Comparison of ENCODE assay signal across 8 cellular contexts in genomic region chr16:69565611-69566436, GRCh38. TPM values are rescaled to one million over a fixed set of nuclear protein-coding genes. Genes with fewer than 3 reads are reported as not detected.
A peak's percentile ranks its signal among the peaks of the same experiment; 100 is the strongest.
DNase-seq lines count a peak whose midpoint lies in the region; ATAC-seq and TF ChIP-seq lines count a peak whose summit lies in the region.

A gene with protein sequence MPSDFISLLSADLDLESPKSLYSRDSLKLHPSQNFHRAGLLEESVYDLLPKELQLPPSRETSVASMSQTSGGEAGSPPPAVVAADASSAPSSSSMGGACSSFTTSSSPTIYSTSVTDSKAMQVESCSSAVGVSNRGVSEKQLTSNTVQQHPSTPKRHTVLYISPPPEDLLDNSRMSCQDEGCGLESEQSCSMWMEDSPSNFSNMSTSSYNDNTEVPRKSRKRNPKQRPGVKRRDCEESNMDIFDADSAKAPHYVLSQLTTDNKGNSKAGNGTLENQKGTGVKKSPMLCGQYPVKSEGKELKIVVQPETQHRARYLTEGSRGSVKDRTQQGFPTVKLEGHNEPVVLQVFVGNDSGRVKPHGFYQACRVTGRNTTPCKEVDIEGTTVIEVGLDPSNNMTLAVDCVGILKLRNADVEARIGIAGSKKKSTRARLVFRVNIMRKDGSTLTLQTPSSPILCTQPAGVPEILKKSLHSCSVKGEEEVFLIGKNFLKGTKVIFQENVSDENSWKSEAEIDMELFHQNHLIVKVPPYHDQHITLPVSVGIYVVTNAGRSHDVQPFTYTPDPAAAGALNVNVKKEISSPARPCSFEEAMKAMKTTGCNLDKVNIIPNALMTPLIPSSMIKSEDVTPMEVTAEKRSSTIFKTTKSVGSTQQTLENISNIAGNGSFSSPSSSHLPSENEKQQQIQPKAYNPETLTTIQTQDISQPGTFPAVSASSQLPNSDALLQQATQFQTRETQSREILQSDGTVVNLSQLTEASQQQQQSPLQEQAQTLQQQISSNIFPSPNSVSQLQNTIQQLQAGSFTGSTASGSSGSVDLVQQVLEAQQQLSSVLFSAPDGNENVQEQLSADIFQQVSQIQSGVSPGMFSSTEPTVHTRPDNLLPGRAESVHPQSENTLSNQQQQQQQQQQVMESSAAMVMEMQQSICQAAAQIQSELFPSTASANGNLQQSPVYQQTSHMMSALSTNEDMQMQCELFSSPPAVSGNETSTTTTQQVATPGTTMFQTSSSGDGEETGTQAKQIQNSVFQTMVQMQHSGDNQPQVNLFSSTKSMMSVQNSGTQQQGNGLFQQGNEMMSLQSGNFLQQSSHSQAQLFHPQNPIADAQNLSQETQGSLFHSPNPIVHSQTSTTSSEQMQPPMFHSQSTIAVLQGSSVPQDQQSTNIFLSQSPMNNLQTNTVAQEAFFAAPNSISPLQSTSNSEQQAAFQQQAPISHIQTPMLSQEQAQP (N-terminal part only) (plus strand): TSS chr16:69565966. CDS start chr16:69566302, 336 bp downstream.

- peak within 1 kb of the TSS; percentile 91 for H3K4ac ChIP-seq in IMR-90 (ENCODE audit: low read depth, low read length)

- peak within 1 kb of the TSS; percentile 100 for H3K4me3 Mint-ChIP-seq in CD4-positive, alpha-beta T cell

- H3K27ac Mint-ChIP-seq in CD4-positive, alpha-beta T cell = peak within 1 kb of the TSS; percentile 96

- H3K14ac ChIP-seq in IMR-90 (replicated peaks; ENCODE audit: low read depth, low read length) = peak within 1 kb of the TSS; percentile 93

- H3K9me1 ChIP-seq in IMR-90 (ENCODE audit: insufficient read depth, low read length) = no peaks in the 10 kb centered on the region

- H3K9me3 ChIP-seq in CD4-positive, alpha-beta T cell (ENCODE audit: control insufficient read depth, low read length) = no peaks in the 10 kb centered on the region
- H3K9me3 ChIP-seq in IMR-90 (ENCODE audit: control insufficient read depth, insufficient read depth, low read length) (no peaks in the 10 kb centered on the region), mucosa of descending colon (no peaks in the 10 kb centered on the region)

- CTCF ChIA-PET in CD4-positive, alpha-beta T cell (lab: Charles Lee) = no interaction called here
- CTCF ChIA-PET in IMR-90 (lab: Yijun Ruan, JAX) = no interaction called here

- peak within 1 kb of the TSS; percentile 89 to 94 for H4K8ac ChIP-seq in IMR-90 (ENCODE audit: low read depth in 2 of 2, low read length in 2 of 2)

- TF ChIP-seq RAD21 in IMR-90 (IDR thresholded peaks at IDR 0.05; ENCODE audit: low read length) = peak; percentile 21; the same call in 1 of the 2 replicates

- no peaks in the 10 kb centered on the region for H3K27me3 ChIP-seq in CD4-positive, alpha-beta T cell (ENCODE audit: control insufficient read depth, insufficient read depth, low read length)
- no peaks in the 10 kb centered on the region for H3K27me3 ChIP-seq in IMR-90 (ENCODE audit: control insufficient read depth, insufficient read depth, low read length)

- H3K4me1 ChIP-seq in IMR-90 (ENCODE audit: control insufficient read depth, insufficient read depth, low read length) (peaks cover 7% of the 10 kb centered on the region), mucosa of descending colon (ENCODE audit: low read depth) (peaks cover 18% of the 10 kb centered on the region)

- H3K4me3 ChIP-seq in IMR-90 (ENCODE audit: insufficient read depth, low read depth, low read length) (peak within 1 kb of the TSS; percentile 95), epithelial cell of esophagus (ENCODE audit: low read length) (peak within 1 kb of the TSS; percentile 80), mucosa of descending colon (peak within 1 kb of the TSS; percentile 98)

- H2BK20ac ChIP-seq in IMR-90 (ENCODE audit: low read depth, low read length) = peak within 1 kb of the TSS; percentile 34; the same call in 1 of the 2 replicates

- H4K5ac ChIP-seq in IMR-90 (ENCODE audit: low read depth, low read length) = peak within 1 kb of the TSS; percentile 81

- peak within 1 kb of the TSS; percentile 80 for H4K91ac ChIP-seq in IMR-90 (ENCODE audit: insufficient read depth, low read depth, low read length)

- peak within 1 kb of the TSS; percentile 89; the same call in 2 of the 3 replicates for H2BK15ac ChIP-seq in IMR-90 (ENCODE audit: low read depth, low read length)

- peak within 1 kb of the TSS; percentile 86 for H3K56ac ChIP-seq in IMR-90 (ENCODE audit: extremely low read depth, insufficient read depth, low read length)

- TF ChIP-seq CTCF in CD4-positive, alpha-beta T cell (IDR thresholded peaks at IDR 0.05) = no peak
- TF ChIP-seq CTCF in IMR-90 (conservative IDR thresholded peaks at IDR 0.05; ENCODE audit: low read depth, low read length) (no peak), epithelial cell of esophagus (IDR thresholded peaks at IDR 0.05; ENCODE audit: insufficient read depth, low read depth, low read length, missing control alignments) (no peak), mucosa of descending colon (IDR thresholded peaks at IDR 0.05) (no peak)

- peaks cover 47% of the 10 kb centered on the region for H3K4me1 Mint-ChIP-seq in CD4-positive, alpha-beta T cell (ENCODE audit: low read depth)

- H2BK120ac ChIP-seq in IMR-90 (ENCODE audit: low read depth, low read length) = peak within 1 kb of the TSS; percentile 74

- peak; percentile 80 for ATAC-seq in CD4-positive, alpha-beta T cell (ENCODE audit: poor library complexity)
- ATAC-seq in GM21367 (IDR thresholded peaks at IDR 0.05; ENCODE audit: unreplicated experiment) (peak; percentile 45), IMR-90 (ENCODE audit: low read depth) (peak; percentile 86), mucosa of descending colon (peak; percentile 97)

- POLR2A ChIA-PET in CD4-positive, alpha-beta T cell (lab: Charles Lee) = interaction anchor here (0.9 to 2.7 kb wide), 4 partner anchors 9 to 123 kb away, joined by 3 to 23 read pairs (median 3); no protein-coding TSS in a partner anchor
- POLR2A ChIA-PET in IMR-90 (lab: Charles Lee; ENCODE audit: unreplicated experiment) = interaction anchor here (1.0 to 1.1 kb wide), 2 partner anchors 36 to 89 kb away, joined by 4 read pairs; no protein-coding TSS in a partner anchor

- TF ChIP-seq POLR2A in IMR-90 (IDR thresholded peaks at IDR 0.05; ENCODE audit: low read depth, low read length) = peak; percentile 71; the same call in 1 of the 2 replicates

- intact Hi-C loops in CD4-positive, alpha-beta T cell (cut with DNase I, micrococcal nuclease) = loop anchor here (1.0 to 10.0 kb wide), 8 partner anchors 121 to 379 kb away; partner anchors contain the start of genes WWP2 (in 2 of the 2), CYB5B (in 1 of the 2), SNTB2 (in 1 of the 2) and VPS4A (in 1 of the 2)
- intact Hi-C loops in IMR-90 (cut with micrococcal nuclease) = loop anchor here (1.0 to 5.0 kb wide), 4 partner anchors 34 to 170 kb away; no protein-coding TSS in a partner anchor
- intact Hi-C loops in mucosa of descending colon (cut with DNase I, micrococcal nuclease) = no loop called here

- BruUV-seq in IMR-90 (replicated peaks; lab: Mats Ljungman, UMichigan) = no TSS peak

- dilution Hi-C loops in IMR-90 (cut with HindIII; ENCODE audit: low sequenced_read_pairs, unreplicated experiment) = no loop called here

- H3K9ac ChIP-seq in IMR-90 (ENCODE audit: low read depth, low read length) = peak within 1 kb of the TSS; percentile 99

- 0% methylated on average over 11 of the region's 84 CpGs; no CpG with 5 or more reads in 1 of the 2 experiments for whole genome bisulfite sequencing in IMR-90 (ENCODE audit: extremely low coverage in 2 of 2, insufficient read length in 1 of 2), 2 experiments

- H3K79me1 ChIP-seq in IMR-90 (ENCODE audit: low read depth in 1 of 2, low read length in 2 of 2) = peaks cover 0 to 34% of the 10 kb centered on the region in 2 experiments; a peak in 2 of 4 replicates

- peak within 1 kb of the TSS; percentile 91 for H3K18ac ChIP-seq in IMR-90 (ENCODE audit: low read depth, low read length)

- peak; percentile 71 to 95 (median 86) for DNase-seq in CD4-positive, alpha-beta T cell
- DNase-seq in IMR-90 (peak; percentile 74), OCI-M1 (lab: John Stamatoyannopoulos, UW) (peak; percentile 94), activated T-cell treated with anti-CD3 and anti-CD28 coated beads for 4 hours (peak; percentile 87), epithelial cell of esophagus (ENCODE audit: low read depth) (peak; percentile 83), mucosa of descending colon (peak; percentile 91 to 97 (median 92))
- peak; percentile 79 for DNase-seq in stimulated activated CD8-positive, alpha-beta memory T cell treated with anti-CD3 and anti-CD28 coated beads, Interleukin-4, amount 100 ng/mL, for 1 hour (ENCODE audit: low read depth in 2 of 2, low spot score in 1 of 2)

- peak within 1 kb of the TSS; percentile 95 for H2AK5ac ChIP-seq in IMR-90 (ENCODE audit: low read depth, low read length)

- H4K20me1 ChIP-seq in IMR-90 (ENCODE audit: insufficient read depth, low read length) = peaks cover 29% of the 10 kb centered on the region; the same call in 1 of the 2 replicates

- H3K9me3 Mint-ChIP-seq in CD4-positive, alpha-beta T cell = no peaks in the 10 kb centered on the region

- peak within 1 kb of the TSS; percentile 92 for H2AFZ ChIP-seq in IMR-90 (replicated peaks; ENCODE audit: low read length, poor library complexity)

- in situ Hi-C loops in IMR-90 (cut with MboI; ENCODE audit: low sequenced_read_pairs) = no loop called here

- H3K4me2 ChIP-seq in IMR-90 (ENCODE audit: low read depth, low read length) = peak within 1 kb of the TSS; percentile 96

- H3K27ac ChIP-seq in CD4-positive, alpha-beta T cell (ENCODE audit: low read depth, low read length) = peak within 1 kb of the TSS; percentile 93
- peak within 1 kb of the TSS; percentile 99 for H3K27ac ChIP-seq in IMR-90 (ENCODE audit: insufficient read depth, low read length)

- peak within 1 kb of the TSS; percentile 97 for H2AK9ac ChIP-seq in IMR-90 (replicated peaks; ENCODE audit: low read depth, low read length, poor library complexity)

- H3K23ac ChIP-seq in IMR-90 (ENCODE audit: low read depth, low read length) = peak within 1 kb of the TSS; percentile 92

- H3K36me3 ChIP-seq in IMR-90 (ENCODE audit: control insufficient read depth, insufficient read depth, low read length) = peaks cover 3% of the 10 kb centered on the region; the same call in 1 of the 2 replicates
- no peaks in the 10 kb centered on the region for H3K36me3 ChIP-seq in mucosa of descending colon (ENCODE audit: low read depth)

- H3K36me3 Mint-ChIP-seq in CD4-positive, alpha-beta T cell (ENCODE audit: low read depth) = peaks cover 19% of the 10 kb centered on the region

- H2BK5ac ChIP-seq in IMR-90 (ENCODE audit: low read depth, low read length, poor library complexity, severe bottlenecking) = peak within 1 kb of the TSS; percentile 95

- no peaks in the 10 kb centered on the region for H3K27me3 Mint-ChIP-seq in CD4-positive, alpha-beta T cell

TF ChIP-seq in IMR-90, 13 proteins besides CTCF, POLR2A, EP300 and RAD21 (continues in another document):
- peak; percentile 11; the same call in 1 of the 2 replicates for TF ChIP-seq MXI1 (IDR thresholded peaks at IDR 0.05; ENCODE audit: borderline replicate concordance, low read depth, low read length)
- no peak for TF ChIP-seq MAFK (IDR thresholded peaks at IDR 0.05; ENCODE audit: low read depth, low read length)
- TF ChIP-seq BHLHE40 (IDR thresholded peaks at IDR 0.05; ENCODE audit: low read depth, low read length) = no peak

RNA-seq across cellular contexts. Expression of the gene that starts here (rescaled TPM):
- total RNA-seq in CD4-positive, alpha-beta T cell = 10 to 100 TPM; 19.5 to 21.2 TPM
- total RNA-seq in IMR-90 (2012; rRNA removed) (16.9 and 20.1 TPM in 2 replicates), mucosa of descending colon (10 to 100 TPM; 29.1 to 48.4 (median 39.8) TPM)
- 10.8 and 10.9 TPM in 2 replicates for polyA plus RNA-seq in IMR-90 (2012; rRNA removed)
- 1.7 and 1.8 TPM in 2 replicates for polyA plus RNA-seq in IMR-90 (2012; cell fraction: cytosol; rRNA removed)
- polyA plus RNA-seq in IMR-90 (2012; cell fraction: nucleus; rRNA removed; ENCODE audit: low replicate concordance) = 10.2 and 78.3 TPM in 2 replicates

Comparison
In these comparisons a context has a peak if more than half of its experiments do, and no peak if none do; other contexts are left out.
1. Peak in every context shown above with its lines: DNase-seq, ATAC-seq, H3K4me3 ChIP-seq and H3K27ac ChIP-seq.
2. ATAC-seq: peak in every context shown above with its lines; median percentile 97 in mucosa of descending colon; 86 in IMR-90; 80 in CD4-positive, alpha-beta T cell; 45 in GM21367.
3. intact Hi-C loops: an anchor here in CD4-positive, alpha-beta T cell (1.0 to 10.0 kb wide) and IMR-90 (1.0 to 5.0 kb wide); none called in mucosa of descending colon.